24 cellular contexts compared by ENCODE assay signal in the genomic region with DNA sequence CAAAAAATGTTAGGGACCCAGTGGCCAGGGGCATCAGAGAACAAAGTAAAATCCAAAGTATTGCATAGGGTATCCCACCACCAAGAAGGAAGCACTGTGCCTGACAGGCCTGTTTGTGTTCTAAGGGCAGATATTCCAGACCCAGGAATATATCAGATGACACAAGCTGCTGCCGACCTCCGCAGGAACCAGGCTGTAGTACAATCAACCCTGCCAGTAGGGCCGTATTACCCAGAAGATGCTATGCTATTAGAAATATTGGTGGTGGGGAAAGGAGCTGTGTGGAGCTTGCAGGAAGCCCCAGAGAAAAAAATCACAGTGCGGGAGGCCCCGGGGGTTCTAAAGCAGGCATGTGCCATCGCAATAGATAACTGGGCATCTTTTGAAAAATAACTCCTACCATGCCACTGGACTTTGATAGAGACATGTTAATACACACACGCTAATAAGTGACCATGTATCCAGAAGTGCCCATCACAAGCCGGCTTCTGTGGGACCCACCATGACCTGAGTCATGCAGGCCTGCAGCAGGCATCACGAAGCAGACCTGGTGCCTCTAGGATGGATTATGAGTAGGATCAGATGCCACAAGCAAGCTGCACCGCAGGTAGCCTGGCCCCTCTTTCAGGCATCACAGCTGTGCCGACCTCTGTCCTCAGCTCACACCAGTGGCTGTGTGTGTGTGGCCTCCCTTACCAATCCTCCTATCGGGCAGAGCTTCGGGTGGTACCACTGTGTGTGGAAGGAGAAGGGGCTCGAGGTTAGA.
"Had no signal": no experiment of that assay in that cellular context is flagged by ENCODE, and none has a peak within 500 bp of the region (broad histone marks: within the 10 kb centered on the region; RNA-seq: fewer than 3 reads in every experiment).

No MANE protein-coding gene starts in this region.

- H3K36me3 ChIP-seq: cardiac muscle cell, ovary, thyroid gland had no signal

- ATAC-seq: activated naive CD8-positive, alpha-beta T cell treated with anti-CD3 and anti-CD28 coated beads, Interleukin-2, amount 50 U/mL, for 24 hours; activated T-cell treated with anti-CD3 and anti-CD28 coated beads, Interleukin-2, amount 50 U/mL, for 4 hours; left ventricle myocardium superior; natural killer cell; right cardiac atrium; T-cell had no signal

- H3K36me3 Mint-ChIP-seq: natural killer cell, T-cell had no signal

- H3K9me3 ChIP-seq: neutrophil, ovary, thyroid gland had no signal

- H3K4me3 Mint-ChIP-seq: activated naive CD4-positive, alpha-beta T cell treated with anti-CD3 and anti-CD28 coated beads for 36 hours; activated naive CD8-positive, alpha-beta T cell treated with anti-CD3 and anti-CD28 coated beads, Interleukin-2, amount 50 U/mL, for 24 hours; activated T-cell treated with anti-CD3 and anti-CD28 coated beads, Interleukin-2, amount 50 U/mL, for 4 hours; dendritic cell treated with granulocyte-macrophage colony-stimulating factor and Interleukin-4, amounts not matched to agents 40 ng/mL and 50 ng/mL, for 4 days; natural killer cell; stimulated activated naive CD8-positive, alpha-beta T cell treated with anti-CD3 and anti-CD28 coated beads, Interleukin-15, Interleukin-2, amounts not matched to agents 100 ng/mL and 50 ng/mL, for 24 hours; T-cell; T-helper 2 cell treated with Interferon-gamma antibody and Interleukin-4, amounts not matched to agents 5 μg/mL and 100 μg/mL, for 36 hours had no signal

- H3K9me3 Mint-ChIP-seq: activated naive CD4-positive, alpha-beta T cell treated with anti-CD3 and anti-CD28 coated beads for 36 hours; natural killer cell had no signal

- H3K27me3 ChIP-seq: cardiac muscle cell, neutrophil, ovary, thyroid gland had no signal

- DNase-seq: activated CD4-positive, CD25-positive, alpha-beta regulatory T cell treated with anti-CD3 and anti-CD28 coated beads, Interleukin-2, amount 50 U/mL, for 72 hours; activated naive CD4-positive, alpha-beta T cell treated with anti-CD3 and anti-CD28 coated beads for 36 hours; activated naive CD8-positive, alpha-beta T cell treated with anti-CD3 and anti-CD28 coated beads, Interleukin-2, amount 50 U/mL, for 24 hours; activated T-cell treated with anti-CD3 and anti-CD28 coated beads, Interleukin-2, amount 50 U/mL, for 4 hours; effector CD4-positive, alpha-beta T cell; erythroblast; foreskin fibroblast; left ventricle myocardium superior; mammary epithelial cell; midbrain; natural killer cell; ovary; right cardiac atrium; stimulated activated CD4-positive, alpha-beta T cell treated with anti-CD3 and anti-CD28 coated beads, Interleukin-4, amount 100 ng/mL, for 4 hours; substantia nigra; thyroid gland had no signal

- H3K27ac Mint-ChIP-seq: activated naive CD4-positive, alpha-beta T cell treated with anti-CD3 and anti-CD28 coated beads for 36 hours; activated naive CD8-positive, alpha-beta T cell treated with anti-CD3 and anti-CD28 coated beads, Interleukin-2, amount 50 U/mL, for 24 hours; activated T-helper 2 cell treated with anti-CD3 and anti-CD28 coated beads, Interferon-gamma antibody, Interleukin-2, Interleukin-4, amounts not matched to agents 10 μg/mL and 5 μg/mL and 100 μg/mL, durations not matched to agents 14 hours and 24 hours and 36 hours; dendritic cell treated with granulocyte-macrophage colony-stimulating factor and Interleukin-4, amounts not matched to agents 40 ng/mL and 50 ng/mL, for 4 days; natural killer cell; stimulated activated naive CD8-positive, alpha-beta T cell treated with anti-CD3 and anti-CD28 coated beads, Interleukin-15, Interleukin-2, amounts not matched to agents 100 ng/mL and 50 ng/mL, for 24 hours; T-cell; T-helper 2 cell treated with Interferon-gamma antibody and Interleukin-4, amounts not matched to agents 5 μg/mL and 100 μg/mL, for 36 hours had no signal

- H3K27me3 Mint-ChIP-seq: activated naive CD8-positive, alpha-beta T cell treated with anti-CD3 and anti-CD28 coated beads, Interleukin-2, amount 50 U/mL, for 24 hours; dendritic cell treated with granulocyte-macrophage colony-stimulating factor and Interleukin-4, amounts not matched to agents 40 ng/mL and 50 ng/mL, for 4 days; stimulated activated naive CD8-positive, alpha-beta T cell treated with anti-CD3 and anti-CD28 coated beads, Interleukin-15, Interleukin-2, amounts not matched to agents 100 ng/mL and 50 ng/mL, for 24 hours; T-cell had no signal

- H3K27ac ChIP-seq: cardiac muscle cell, neutrophil, ovary, thyroid gland, VCaP had no signal

- H3K4me1 ChIP-seq: thyroid gland had no signal

- H3K4me3 ChIP-seq: cardiac muscle cell, ovary, thyroid gland had no signal
